Comparison of ENCODE assay signal across 1 cellular context in the genomic region with DNA sequence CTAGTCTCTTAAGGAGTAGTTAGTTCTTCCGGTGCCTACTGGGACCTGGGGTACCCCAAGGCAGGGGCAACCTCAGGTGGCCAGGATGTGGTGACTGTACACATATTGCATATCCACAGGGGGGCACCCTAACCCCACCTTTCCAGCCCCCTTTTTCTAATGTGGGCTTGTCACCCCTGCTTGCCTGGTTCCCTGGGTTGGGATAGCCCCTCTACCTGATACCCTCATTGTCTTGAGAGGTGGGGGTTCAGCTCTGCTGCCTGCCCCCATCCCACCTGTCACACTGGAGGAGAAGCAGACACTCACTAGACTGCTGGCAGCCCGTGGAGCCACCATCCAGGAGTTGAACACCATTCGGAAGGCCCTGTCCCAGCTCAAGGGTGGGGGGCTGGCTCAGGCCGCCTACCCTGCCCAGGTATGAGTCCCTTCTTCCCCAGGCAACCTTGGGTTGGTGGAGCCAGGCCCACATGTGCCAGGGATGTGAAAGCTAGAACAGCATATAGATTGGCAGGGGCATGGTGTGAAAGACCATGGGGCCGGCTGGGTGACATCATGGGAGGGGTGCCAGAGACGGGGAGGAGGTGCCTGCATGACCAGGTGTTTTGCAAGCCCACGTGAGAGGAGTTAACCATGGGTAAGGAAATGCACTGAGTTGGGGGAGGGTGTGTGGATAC.
TF ChIP-seq lines count a peak whose summit lies in the region.

No MANE protein-coding gene starts in this region.

TF ChIP-seq in K562, 482 proteins besides CTCF, POLR2A, EP300 and RAD21:
- TF ChIP-seq, protein P1, sequence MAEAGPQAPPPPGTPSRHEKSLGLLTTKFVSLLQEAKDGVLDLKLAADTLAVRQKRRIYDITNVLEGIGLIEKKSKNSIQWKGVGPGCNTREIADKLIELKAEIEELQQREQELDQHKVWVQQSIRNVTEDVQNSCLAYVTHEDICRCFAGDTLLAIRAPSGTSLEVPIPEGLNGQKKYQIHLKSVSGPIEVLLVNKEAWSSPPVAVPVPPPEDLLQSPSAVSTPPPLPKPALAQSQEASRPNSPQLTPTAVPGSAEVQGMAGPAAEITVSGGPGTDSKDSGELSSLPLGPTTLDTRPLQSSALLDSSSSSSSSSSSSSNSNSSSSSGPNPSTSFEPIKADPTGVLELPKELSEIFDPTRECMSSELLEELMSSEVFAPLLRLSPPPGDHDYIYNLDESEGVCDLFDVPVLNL (CRISPR knock-in tag; IDR thresholded peaks at IDR 0.05; ENCODE audit: low read depth): no peak
- TF ChIP-seq ZNF263 (CRISPR knock-in tag; IDR thresholded peaks at IDR 0.05; ENCODE audit: borderline replicate concordance) (0 out of 2 replicates have a peak, but pooled peaks have one; percentile 2), SMC3 (conservative IDR thresholded peaks at IDR 0.05; ENCODE audit: insufficient read depth, low read depth, low read length) (peak; percentile 86), ARHGAP35 (IDR thresholded peaks at IDR 0.05; ENCODE audit: partially characterized antibody) (no peak), BACH1 (tag; IDR thresholded peaks at IDR 0.05) (no peak), CC2D1A (IDR thresholded peaks at IDR 0.05) (peak; percentile 58; the same call in 1 of the 2 replicates), ARID2 (IDR thresholded peaks at IDR 0.05) (peak; percentile 46; the same call in 1 of the 2 replicates), BRCA1 (IDR thresholded peaks at IDR 0.05) (no peak), BRCA1 (CRISPR knock-in tag; IDR thresholded peaks at IDR 0.05) (no peak), ZNF780A (CRISPR knock-in tag; IDR thresholded peaks at IDR 0.05) (no peak), STAG1 (CRISPR knock-in tag; IDR thresholded peaks at IDR 0.05; ENCODE audit: borderline replicate concordance) (peak; percentile 58; the same call in 1 of the 2 replicates), RB1 (IDR thresholded peaks at IDR 0.05; ENCODE audit: low read depth) (peak; percentile 56; the same call in 1 of the 2 replicates), NFIC (IDR thresholded peaks at IDR 0.05) (no peak), DPF2 (IDR thresholded peaks at IDR 0.05) (no peak)
- TF ChIP-seq, protein P2, sequence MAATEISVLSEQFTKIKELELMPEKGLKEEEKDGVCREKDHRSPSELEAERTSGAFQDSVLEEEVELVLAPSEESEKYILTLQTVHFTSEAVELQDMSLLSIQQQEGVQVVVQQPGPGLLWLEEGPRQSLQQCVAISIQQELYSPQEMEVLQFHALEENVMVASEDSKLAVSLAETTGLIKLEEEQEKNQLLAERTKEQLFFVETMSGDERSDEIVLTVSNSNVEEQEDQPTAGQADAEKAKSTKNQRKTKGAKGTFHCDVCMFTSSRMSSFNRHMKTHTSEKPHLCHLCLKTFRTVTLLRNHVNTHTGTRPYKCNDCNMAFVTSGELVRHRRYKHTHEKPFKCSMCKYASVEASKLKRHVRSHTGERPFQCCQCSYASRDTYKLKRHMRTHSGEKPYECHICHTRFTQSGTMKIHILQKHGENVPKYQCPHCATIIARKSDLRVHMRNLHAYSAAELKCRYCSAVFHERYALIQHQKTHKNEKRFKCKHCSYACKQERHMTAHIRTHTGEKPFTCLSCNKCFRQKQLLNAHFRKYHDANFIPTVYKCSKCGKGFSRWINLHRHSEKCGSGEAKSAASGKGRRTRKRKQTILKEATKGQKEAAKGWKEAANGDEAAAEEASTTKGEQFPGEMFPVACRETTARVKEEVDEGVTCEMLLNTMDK (IDR thresholded peaks at IDR 0.05; ENCODE audit: borderline replicate concordance, insufficient read depth, low read depth, low read length, poor library complexity, severe bottlenecking): no peak
- TF ChIP-seq, protein P3, sequence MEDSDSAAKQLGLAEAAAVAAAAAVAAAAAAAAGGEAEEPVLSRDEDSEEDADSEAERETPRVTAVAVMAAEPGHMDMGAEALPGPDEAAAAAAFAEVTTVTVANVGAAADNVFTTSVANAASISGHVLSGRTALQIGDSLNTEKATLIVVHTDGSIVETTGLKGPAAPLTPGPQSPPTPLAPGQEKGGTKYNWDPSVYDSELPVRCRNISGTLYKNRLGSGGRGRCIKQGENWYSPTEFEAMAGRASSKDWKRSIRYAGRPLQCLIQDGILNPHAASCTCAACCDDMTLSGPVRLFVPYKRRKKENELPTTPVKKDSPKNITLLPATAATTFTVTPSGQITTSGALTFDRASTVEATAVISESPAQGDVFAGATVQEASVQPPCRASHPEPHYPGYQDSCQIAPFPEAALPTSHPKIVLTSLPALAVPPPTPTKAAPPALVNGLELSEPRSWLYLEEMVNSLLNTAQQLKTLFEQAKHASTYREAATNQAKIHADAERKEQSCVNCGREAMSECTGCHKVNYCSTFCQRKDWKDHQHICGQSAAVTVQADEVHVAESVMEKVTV (CRISPR knock-in tag; IDR thresholded peaks at IDR 0.05): peak; percentile 45; the same call in 1 of the 2 replicates
- TF ChIP-seq, protein P4, sequence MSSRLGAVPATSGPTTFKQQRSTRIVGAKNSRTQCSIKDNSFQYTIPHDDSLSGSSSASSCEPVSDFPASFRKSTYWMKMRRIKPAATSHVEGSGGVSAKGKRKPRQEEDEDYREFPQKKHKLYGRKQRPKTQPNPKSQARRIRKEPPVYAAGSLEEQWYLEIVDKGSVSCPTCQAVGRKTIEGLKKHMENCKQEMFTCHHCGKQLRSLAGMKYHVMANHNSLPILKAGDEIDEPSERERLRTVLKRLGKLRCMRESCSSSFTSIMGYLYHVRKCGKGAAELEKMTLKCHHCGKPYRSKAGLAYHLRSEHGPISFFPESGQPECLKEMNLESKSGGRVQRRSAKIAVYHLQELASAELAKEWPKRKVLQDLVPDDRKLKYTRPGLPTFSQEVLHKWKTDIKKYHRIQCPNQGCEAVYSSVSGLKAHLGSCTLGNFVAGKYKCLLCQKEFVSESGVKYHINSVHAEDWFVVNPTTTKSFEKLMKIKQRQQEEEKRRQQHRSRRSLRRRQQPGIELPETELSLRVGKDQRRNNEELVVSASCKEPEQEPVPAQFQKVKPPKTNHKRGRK (tag; IDR thresholded peaks at IDR 0.05): no peak
- TF ChIP-seq, protein P5, sequence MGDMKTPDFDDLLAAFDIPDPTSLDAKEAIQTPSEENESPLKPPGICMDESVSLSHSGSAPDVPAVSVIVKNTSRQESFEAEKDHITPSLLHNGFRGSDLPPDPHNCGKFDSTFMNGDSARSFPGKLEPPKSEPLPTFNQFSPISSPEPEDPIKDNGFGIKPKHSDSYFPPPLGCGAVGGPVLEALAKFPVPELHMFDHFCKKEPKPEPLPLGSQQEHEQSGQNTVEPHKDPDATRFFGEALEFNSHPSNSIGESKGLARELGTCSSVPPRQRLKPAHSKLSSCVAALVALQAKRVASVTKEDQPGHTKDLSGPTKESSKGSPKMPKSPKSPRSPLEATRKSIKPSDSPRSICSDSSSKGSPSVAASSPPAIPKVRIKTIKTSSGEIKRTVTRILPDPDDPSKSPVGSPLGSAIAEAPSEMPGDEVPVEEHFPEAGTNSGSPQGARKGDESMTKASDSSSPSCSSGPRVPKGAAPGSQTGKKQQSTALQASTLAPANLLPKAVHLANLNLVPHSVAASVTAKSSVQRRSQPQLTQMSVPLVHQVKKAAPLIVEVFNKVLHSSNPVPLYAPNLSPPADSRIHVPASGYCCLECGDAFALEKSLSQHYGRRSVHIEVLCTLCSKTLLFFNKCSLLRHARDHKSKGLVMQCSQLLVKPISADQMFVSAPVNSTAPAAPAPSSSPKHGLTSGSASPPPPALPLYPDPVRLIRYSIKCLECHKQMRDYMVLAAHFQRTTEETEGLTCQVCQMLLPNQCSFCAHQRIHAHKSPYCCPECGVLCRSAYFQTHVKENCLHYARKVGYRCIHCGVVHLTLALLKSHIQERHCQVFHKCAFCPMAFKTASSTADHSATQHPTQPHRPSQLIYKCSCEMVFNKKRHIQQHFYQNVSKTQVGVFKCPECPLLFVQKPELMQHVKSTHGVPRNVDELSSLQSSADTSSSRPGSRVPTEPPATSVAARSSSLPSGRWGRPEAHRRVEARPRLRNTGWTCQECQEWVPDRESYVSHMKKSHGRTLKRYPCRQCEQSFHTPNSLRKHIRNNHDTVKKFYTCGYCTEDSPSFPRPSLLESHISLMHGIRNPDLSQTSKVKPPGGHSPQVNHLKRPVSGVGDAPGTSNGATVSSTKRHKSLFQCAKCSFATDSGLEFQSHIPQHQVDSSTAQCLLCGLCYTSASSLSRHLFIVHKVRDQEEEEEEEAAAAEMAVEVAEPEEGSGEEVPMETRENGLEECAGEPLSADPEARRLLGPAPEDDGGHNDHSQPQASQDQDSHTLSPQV (IDR thresholded peaks at IDR 0.05): no peak
